In the genomic region with DNA sequence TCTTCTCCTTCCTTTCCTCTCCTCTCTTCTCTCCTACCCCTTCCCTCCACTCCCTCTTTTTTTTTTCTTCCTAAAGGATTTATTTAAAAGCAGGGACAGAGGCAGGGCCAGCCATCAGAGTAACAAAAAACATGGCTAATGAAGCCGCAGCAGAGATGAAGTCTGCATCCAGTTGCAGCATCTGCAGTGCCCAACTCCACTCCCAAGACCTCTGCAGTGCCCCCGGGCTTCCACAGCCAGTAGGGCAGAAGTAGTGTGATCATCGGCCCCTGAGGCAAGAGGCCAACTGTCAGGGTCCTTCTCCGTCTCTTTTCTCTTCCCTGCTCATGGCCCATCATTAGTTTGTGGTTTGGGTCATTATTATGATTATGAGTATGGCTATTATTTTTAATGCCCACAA, we compare ENCODE assay signal across 21 cellular contexts. TPM values are rescaled to one million over a fixed set of nuclear protein-coding genes. Genes with fewer than 3 reads are reported as not detected.
DNase-seq lines count a peak whose midpoint lies in the region; ATAC-seq and TF ChIP-seq lines count a peak whose summit lies in the region.
"Had no signal": no experiment of that assay in that cellular context is flagged by ENCODE, and none has a peak within 500 bp of the region (broad histone marks: within the 10 kb centered on the region; RNA-seq: fewer than 3 reads in every experiment).

No MANE protein-coding gene starts in this region.

- no peaks in the 10 kb centered on the region for H3F3A ChIP-seq in SK-N-SH (replicated peaks; ENCODE audit: insufficient read depth)

- DNase-seq in SK-N-SH: peak; percentile 36
- DNase-seq in SJCRH30: peak; percentile 42 to 53
- peak; percentile 30 for DNase-seq in glutamatergic neuron
- no peak for DNase-seq in Karpas-422
- DNase-seq in stimulated activated CD8-positive, alpha-beta memory T cell treated with anti-CD3 and anti-CD28 coated beads, Interleukin-4, amount 100 ng/mL, for 48 hours: no peak
- no peak for DNase-seq in NCI-H1092 treated with DMSO at 0.1 percent for 48 hours (lab: John Stamatoyannopoulos, UW)
- DNase-seq: Caco-2; CD8-positive, alpha-beta T cell; DMS79 treated with DMSO at 0.1 percent for 48 hours; GF-D8; GOT3; NCI-H2029 treated with DMSO at 0.1 percent for 48 hours; NCI-H2171; NCI-H524 treated with DMSO at 0.1 percent for 48 hours; OCI-M1; Peyer's patch; SHP77 treated with DMSO at 0.1 percent for 48 hours; T-helper 17 cell had no signal

- no peak for ATAC-seq in SK-N-SH treated with all-trans-retinoic acid at 6 μM for 48 hours
- ATAC-seq: CD8-positive, alpha-beta T cell; T-helper 17 cell had no signal

- H3K27me3 ChIP-seq in SK-N-SH (ENCODE audit: insufficient read depth): peaks cover 44% of the 10 kb centered on the region
- H3K27me3 ChIP-seq in SJCRH30: no peaks in the 10 kb centered on the region; the same call in 1 of the 2 replicates
- H3K27me3 ChIP-seq in Karpas-422 (ENCODE audit: low read length): no peaks in the 10 kb centered on the region

- H2AFZ ChIP-seq in SK-N-SH (ENCODE audit: low read depth): no peak overlapping the region
- no peak overlapping the region for H2AFZ ChIP-seq in Karpas-422 (ENCODE audit: low read length)

- POLR2A ChIA-PET in SK-N-SH (lab: Yijun Ruan, JAX): interaction anchor here (0.7 kb wide), 1 partner anchor 363 kb away, joined by 3 read pairs; no protein-coding TSS in a partner anchor

- no peaks in the 10 kb centered on the region for H4K20me1 ChIP-seq in SK-N-SH (ENCODE audit: insufficient read depth)
- no peaks in the 10 kb centered on the region for H4K20me1 ChIP-seq in Karpas-422 (ENCODE audit: insufficient read depth, low read depth, low read length)

- no peaks in the 10 kb centered on the region for H3K36me3 ChIP-seq in SK-N-SH (replicated peaks in 1 of 2; ENCODE audit: control insufficient read depth in 1 of 2, insufficient read depth in 2 of 2, low read length in 1 of 2)
- no peaks in the 10 kb centered on the region for H3K36me3 ChIP-seq in SJCRH30
- H3K36me3 ChIP-seq in Karpas-422 (ENCODE audit: insufficient read depth, low read length): no peaks in the 10 kb centered on the region
- H3K36me3 ChIP-seq: Peyer's patch had no signal

- TF ChIP-seq RAD21 in SK-N-SH (IDR thresholded peaks at IDR 0.05; ENCODE audit: low read length): no peak

- no peak for TF ChIP-seq CTCF in SK-N-SH (IDR thresholded peaks at IDR 0.05)
- TF ChIP-seq CTCF in glutamatergic neuron (IDR thresholded peaks at IDR 0.05; ENCODE audit: partially characterized antibody, unreplicated experiment): no peak

- H3K9me2 ChIP-seq in SK-N-SH (no peaks in the 10 kb centered on the region), Karpas-422 (replicated peaks; ENCODE audit: insufficient read depth, low read length) (no peaks in the 10 kb centered on the region)

- 49% methylated on average over 4 of the region's 4 CpGs for WGBS in SK-N-SH (ENCODE audit: low lambda C conversion rate)

- H3K4me3 ChIP-seq in SK-N-SH (ENCODE audit: low read depth in 2 of 2, low read length in 1 of 2): no peak overlapping the region
- H3K4me3 ChIP-seq in SJCRH30: no peak overlapping the region
- no peak overlapping the region for H3K4me3 ChIP-seq in Karpas-422 (ENCODE audit: low read length)
- H3K4me3 ChIP-seq: Peyer's patch, SK-N-MC had no signal

- H3K27me3 Mint-ChIP-seq in glutamatergic neuron (ENCODE audit: unreplicated experiment): peaks cover 9% of the 10 kb centered on the region

- peaks cover 11% of the 10 kb centered on the region for H3K4me1 Mint-ChIP-seq in glutamatergic neuron (ENCODE audit: low read depth, unreplicated experiment)

- no peak overlapping the region for H3K27ac Mint-ChIP-seq in glutamatergic neuron (ENCODE audit: unreplicated experiment)
- H3K27ac Mint-ChIP-seq: CD8-positive, alpha-beta T cell; T-helper 17 cell had no signal

- peaks cover 0 to 10% of the 10 kb centered on the region in 2 experiments; a peak in 1 of 4 replicates for H3K4me1 ChIP-seq in SK-N-SH (ENCODE audit: control insufficient read depth in 1 of 2, insufficient read depth in 2 of 2, low read depth in 1 of 2, low read length in 1 of 2)
- H3K4me1 ChIP-seq in SJCRH30: peaks cover 2% of the 10 kb centered on the region
- peaks cover 8% of the 10 kb centered on the region; the same call in 1 of the 2 replicates for H3K4me1 ChIP-seq in Karpas-422 (ENCODE audit: low read length)
- H3K4me1 ChIP-seq: Caco-2 had no signal

- no peaks in the 10 kb centered on the region for H3K9me3 ChIP-seq in SK-N-SH
- H3K9me3 ChIP-seq in SJCRH30 (replicated peaks): no peaks in the 10 kb centered on the region; the same call in none of the 2 replicates
- no peaks in the 10 kb centered on the region for H3K9me3 ChIP-seq in Karpas-422 (ENCODE audit: low read length)
- H3K9me3 ChIP-seq: Caco-2, Peyer's patch had no signal

- CTCF ChIA-PET in SK-N-SH (lab: Yijun Ruan, JAX): no interaction called here

- H3K27ac ChIP-seq in SK-N-SH (ENCODE audit: low read depth in 2 of 2, low read length in 1 of 2) (no peak overlapping the region), SJCRH30 (no peak overlapping the region), Karpas-422 (ENCODE audit: low read length) (no peak overlapping the region)
- H3K27ac ChIP-seq: Peyer's patch, SK-N-MC had no signal

- peak overlapping the region; percentile 44 for H3K4me3 Mint-ChIP-seq in glutamatergic neuron (ENCODE audit: unreplicated experiment)
- H3K4me3 Mint-ChIP-seq: CD8-positive, alpha-beta T cell; T-helper 17 cell had no signal

- no peaks in the 10 kb centered on the region for H3K79me2 ChIP-seq in SK-N-SH (ENCODE audit: insufficient read depth)
- H3K79me2 ChIP-seq in Karpas-422 (ENCODE audit: low read length): no peaks in the 10 kb centered on the region

- H3K9ac ChIP-seq in SK-N-SH (no peak overlapping the region), Karpas-422 (ENCODE audit: low read length) (no peak overlapping the region)

- H3K9me3 Mint-ChIP-seq in glutamatergic neuron (ENCODE audit: unreplicated experiment): peaks cover 3% of the 10 kb centered on the region
- H3K9me3 Mint-ChIP-seq: CD8-positive, alpha-beta T cell had no signal

- no peak for TF ChIP-seq EP300 in SK-N-SH (IDR thresholded peaks at IDR 0.05; ENCODE audit: borderline replicate concordance in 1 of 2, low read depth in 1 of 2, low read length in 1 of 2)

- H3K36me3 Mint-ChIP-seq in glutamatergic neuron (ENCODE audit: unreplicated experiment): no peaks in the 10 kb centered on the region
- H3K36me3 Mint-ChIP-seq: CD8-positive, alpha-beta T cell had no signal

- H3K4me2 ChIP-seq in SK-N-SH: no peak overlapping the region
- no peak overlapping the region for H3K4me2 ChIP-seq in Karpas-422 (ENCODE audit: low read depth, low read length, poor library complexity, severe bottlenecking)

TF ChIP-seq in SK-N-SH, 30 proteins besides CTCF, POLR2A, EP300 and RAD21:
- TF ChIP-seq USF1 (IDR thresholded peaks at IDR 0.05; ENCODE audit: borderline replicate concordance, low read depth): no peak

TF ChIP-seq in SK-N-SH treated with all-trans-retinoic acid at 6 μM for 48 hours, 23 proteins besides CTCF, POLR2A, EP300 and RAD21 (continues in another document):
- no peak for TF ChIP-seq SNAI2 (CRISPR knock-in tag; IDR thresholded peaks at IDR 0.05)
- no peak for TF ChIP-seq CSRNP3 (CRISPR knock-in tag; IDR thresholded peaks at IDR 0.05)
- TF ChIP-seq ZFP3 (CRISPR knock-in tag; IDR thresholded peaks at IDR 0.05): no peak
- no peak for TF ChIP-seq ISL1 (CRISPR knock-in tag; IDR thresholded peaks at IDR 0.05)
- TF ChIP-seq ZC3H10 (CRISPR knock-in tag; IDR thresholded peaks at IDR 0.05): no peak
- TF ChIP-seq, protein P1, sequence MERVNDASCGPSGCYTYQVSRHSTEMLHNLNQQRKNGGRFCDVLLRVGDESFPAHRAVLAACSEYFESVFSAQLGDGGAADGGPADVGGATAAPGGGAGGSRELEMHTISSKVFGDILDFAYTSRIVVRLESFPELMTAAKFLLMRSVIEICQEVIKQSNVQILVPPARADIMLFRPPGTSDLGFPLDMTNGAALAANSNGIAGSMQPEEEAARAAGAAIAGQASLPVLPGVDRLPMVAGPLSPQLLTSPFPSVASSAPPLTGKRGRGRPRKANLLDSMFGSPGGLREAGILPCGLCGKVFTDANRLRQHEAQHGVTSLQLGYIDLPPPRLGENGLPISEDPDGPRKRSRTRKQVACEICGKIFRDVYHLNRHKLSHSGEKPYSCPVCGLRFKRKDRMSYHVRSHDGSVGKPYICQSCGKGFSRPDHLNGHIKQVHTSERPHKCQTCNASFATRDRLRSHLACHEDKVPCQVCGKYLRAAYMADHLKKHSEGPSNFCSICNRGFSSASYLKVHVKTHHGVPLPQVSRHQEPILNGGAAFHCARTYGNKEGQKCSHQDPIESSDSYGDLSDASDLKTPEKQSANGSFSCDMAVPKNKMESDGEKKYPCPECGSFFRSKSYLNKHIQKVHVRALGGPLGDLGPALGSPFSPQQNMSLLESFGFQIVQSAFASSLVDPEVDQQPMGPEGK (CRISPR knock-in tag; IDR thresholded peaks at IDR 0.05; ENCODE audit: borderline replicate concordance): no peak
- no peak for TF ChIP-seq CSDC2 (CRISPR knock-in tag; IDR thresholded peaks at IDR 0.05)
- no peak for TF ChIP-seq ZFP30 (CRISPR knock-in tag; IDR thresholded peaks at IDR 0.05)
- no peak for TF ChIP-seq TCF4 (CRISPR knock-in tag; IDR thresholded peaks at IDR 0.05; ENCODE audit: borderline replicate concordance)

RNA-seq across cellular contexts. Expression of gene EGR4, which starts 4.2 kb away (rescaled TPM):
- 0.02 TPM in 1 of 2 replicates, not detected in the other for polyA plus RNA-seq in SK-N-SH (2012; rRNA removed)
- 0.01 TPM in 1 of 2 replicates, not detected in the other for polyA plus RNA-seq in SK-N-SH (2012; cell fraction: cytosol; rRNA removed)
- 0.05 TPM in 1 of 2 replicates, not detected in the other for polyA plus RNA-seq in SK-N-SH (2012; cell fraction: nucleus; rRNA removed)
- total RNA-seq in SJCRH30 (2014; rRNA removed; shearing (Covaris generic)): not detected in 2 replicates
- not detected for total RNA-seq in glutamatergic neuron (ENCODE audit: unreplicated experiment)
- total RNA-seq in Karpas-422 (2014; rRNA removed; shearing (Covaris generic); ENCODE audit: low replicate concordance): 0.14 and 0.75 TPM in 2 replicates
- total RNA-seq: Caco-2, M059J, Peyer's patch had no signal

RNA-seq across cellular contexts. Expression of gene FBXO41, which starts 13.3 kb away (rescaled TPM):
- 3.1 and 3.5 TPM in 2 replicates for polyA plus RNA-seq in SK-N-SH (2012; rRNA removed)
- 1.2 and 1.7 TPM in 2 replicates for polyA plus RNA-seq in SK-N-SH (2012; cell fraction: cytosol; rRNA removed)
- polyA plus RNA-seq in SK-N-SH (2012; cell fraction: nucleus; rRNA removed): 11.0 and 11.4 TPM in 2 replicates
- 12.0 and 14.2 TPM in 2 replicates for total RNA-seq in SJCRH30 (2014; rRNA removed; shearing (Covaris generic))
- 14.0 TPM for total RNA-seq in glutamatergic neuron (ENCODE audit: unreplicated experiment)
- total RNA-seq in Karpas-422 (2014; rRNA removed; shearing (Covaris generic); ENCODE audit: low replicate concordance): 44.9 and 55.6 TPM in 2 replicates

Comparison
In these comparisons a context has a peak if more than half of its experiments do, and no peak if none do; other contexts are left out.
1. DNase-seq: peak in SK-N-SH (single experiment), SJCRH30 (2 of 2) and glutamatergic neuron (single experiment); none in Karpas-422 (single experiment), stimulated activated CD8-positive, alpha-beta memory T cell treated with anti-CD3 and anti-CD28 coated beads, Interleukin-4, amount 100 ng/mL, for 48 hours (single experiment) and NCI-H1092 treated with DMSO at 0.1 percent for 48 hours (single experiment).